ENCODE assay signal across 12 cellular contexts in the genomic region with DNA sequence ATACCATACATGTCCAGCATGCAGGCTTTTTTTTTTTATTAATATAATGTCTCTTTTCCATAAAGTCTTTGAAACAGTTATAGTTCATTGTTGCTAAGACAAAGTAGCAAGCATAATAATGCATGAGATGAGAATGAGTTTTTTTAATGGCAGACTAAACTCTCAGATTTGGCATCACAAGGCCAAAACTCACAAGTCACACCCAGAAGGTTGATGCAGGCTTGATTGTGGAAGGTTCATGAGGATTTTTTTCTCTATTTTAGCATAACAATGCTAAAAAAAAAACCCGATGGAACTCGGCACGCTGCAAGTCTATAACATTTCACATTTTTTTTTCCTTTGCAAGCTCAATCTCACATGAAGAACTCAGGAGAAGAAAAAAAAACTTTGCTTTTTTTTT. TPM values are rescaled to one million over a fixed set of nuclear protein-coding genes. Genes with fewer than 3 reads are reported as not detected.
A peak's percentile ranks its signal among the peaks of the same experiment; 100 is the strongest.
DNase-seq lines count a peak whose midpoint lies in the region; ATAC-seq and TF ChIP-seq lines count a peak whose summit lies in the region.
"Had no signal": no experiment of that assay in that cellular context is flagged by ENCODE, and none has a peak within 500 bp of the region (broad histone marks: within the 10 kb centered on the region; RNA-seq: fewer than 3 reads in every experiment).

No MANE protein-coding gene starts in this region.

- H3K36me3 ChIP-seq in neural progenitor cell, result no peaks in the 10 kb centered on the region

- no peaks in the 10 kb centered on the region for H3K27me3 ChIP-seq in neural progenitor cell
- H3K27me3 ChIP-seq: body of pancreas had no signal

- no peak for ATAC-seq in HG02798 (IDR thresholded peaks at IDR 0.05; ENCODE audit: poor library complexity, unreplicated experiment)
- ATAC-seq: body of pancreas, SK-N-SH treated with all-trans-retinoic acid at 6 μM for 48 hours had no signal

- peaks cover 55% of the 10 kb centered on the region for H3K79me2 ChIP-seq in neural progenitor cell (ENCODE audit: low read depth)

- H3K27ac Mint-ChIP-seq in CD14-positive monocyte (peak overlapping the region in 1 of 7 donors; percentile 2), endothelial cell (ENCODE audit: unreplicated experiment) (no peak overlapping the region), neural progenitor cell (peak overlapping the region; percentile 72)

- H3K27me3 Mint-ChIP-seq in CD14-positive monocyte (ENCODE audit: low read depth in 3 of 3), result peaks cover 53 to 63% (median 61%) of the 10 kb centered on the region in 3 donors
- peaks cover 6% of the 10 kb centered on the region for H3K27me3 Mint-ChIP-seq in endothelial cell (ENCODE audit: unreplicated experiment)
- H3K27me3 Mint-ChIP-seq in neural progenitor cell (ENCODE audit: insufficient read depth, low read depth), result peaks cover 11% of the 10 kb centered on the region

- peak overlapping the region; percentile 78 for H3K4me2 ChIP-seq in neural progenitor cell

- H3K36me3 Mint-ChIP-seq in CD14-positive monocyte, result peaks cover 4 to 17% of the 10 kb centered on the region in 2 donors
- H3K36me3 Mint-ChIP-seq in endothelial cell (ENCODE audit: low read depth, unreplicated experiment), result peaks cover 6% of the 10 kb centered on the region
- H3K36me3 Mint-ChIP-seq in neural progenitor cell, result peaks cover 6% of the 10 kb centered on the region

- DNase-seq in CD14-positive monocyte (ENCODE audit: low spot score), result no peak
- DNase-seq in RPMI8226, result peak; percentile 39
- no peak for DNase-seq in endothelial cell (ENCODE audit: low spot score)
- no peak for DNase-seq in neural progenitor cell (ENCODE audit: low spot score)
- no peak for DNase-seq in AG08395 (ENCODE audit: low spot score)
- no peak for DNase-seq in KBM-7
- DNase-seq in cortex of kidney (lab: John Stamatoyannopoulos, UW), result no peak
- DNase-seq: body of pancreas, DMS153, KG1 had no signal

- no peak overlapping the region for H2AFZ ChIP-seq in neural progenitor cell (replicated peaks)

- intact Hi-C loops in CD14-positive monocyte (cut with micrococcal nuclease), result loop anchor here in 1 of 2 donors (10.0 kb wide), 1 partner anchor 203 kb away; no protein-coding TSS in a partner anchor

- TF ChIP-seq CTCF in CD14-positive monocyte (IDR thresholded peaks at IDR 0.05) (no peak), endothelial cell (IDR thresholded peaks at IDR 0.05; ENCODE audit: unreplicated experiment) (no peak), neural progenitor cell (IDR thresholded peaks at IDR 0.05) (no peak)

- H3K4me1 Mint-ChIP-seq in CD14-positive monocyte (peaks cover 36% of the 10 kb centered on the region), endothelial cell (ENCODE audit: unreplicated experiment) (peaks cover 24% of the 10 kb centered on the region), neural progenitor cell (peaks cover 45% of the 10 kb centered on the region)

- H3K27ac ChIP-seq in neural progenitor cell, result no peak overlapping the region

- peaks cover 17% of the 10 kb centered on the region for H3F3A ChIP-seq in neural progenitor cell (ENCODE audit: low read depth)

- no peaks in the 10 kb centered on the region for H4K20me1 ChIP-seq in neural progenitor cell (ENCODE audit: low read depth)

- H3K9ac ChIP-seq in neural progenitor cell, result no peak overlapping the region

- peaks cover 45% of the 10 kb centered on the region for H3K4me1 ChIP-seq in neural progenitor cell

- peak overlapping the region; percentile 85 to 96 for H3K4me3 Mint-ChIP-seq in CD14-positive monocyte
- H3K4me3 Mint-ChIP-seq in endothelial cell (ENCODE audit: unreplicated experiment), result peak overlapping the region; percentile 99
- peak overlapping the region; percentile 97 for H3K4me3 Mint-ChIP-seq in neural progenitor cell

- in situ Hi-C loops in KBM-7 (cut with MboI; ENCODE audit: low pct_unique_long_range_greater_than_20kb, low sequenced_read_pairs), result no loop called here

- H3K9me3 Mint-ChIP-seq in CD14-positive monocyte (peaks cover 0 to 13% (median 2%) of the 10 kb centered on the region in 7 donors), endothelial cell (ENCODE audit: unreplicated experiment) (no peaks in the 10 kb centered on the region), neural progenitor cell (no peaks in the 10 kb centered on the region)

- H3K4me3 ChIP-seq in neural progenitor cell, result peak overlapping the region; percentile 67

- H3K9me3 ChIP-seq in neural progenitor cell (ENCODE audit: low read depth), result no peaks in the 10 kb centered on the region
- H3K9me3 ChIP-seq: body of pancreas had no signal

RNA-seq across cellular contexts. Expression of a gene that starts 2.8 kb away (rescaled TPM):
- polyA plus RNA-seq in CD14-positive monocyte, result under 1 TPM in 1 of 2 donors, not detected in 1; 0.03 TPM
- 31.4 TPM for total RNA-seq in endothelial cell (ENCODE audit: unreplicated experiment)
- 10.8 and 13.5 TPM in 2 replicates for total RNA-seq in neural progenitor cell (ENCODE audit: low replicate concordance)
